Comparison of ENCODE assay signal across 8 cellular contexts in the genomic region with DNA sequence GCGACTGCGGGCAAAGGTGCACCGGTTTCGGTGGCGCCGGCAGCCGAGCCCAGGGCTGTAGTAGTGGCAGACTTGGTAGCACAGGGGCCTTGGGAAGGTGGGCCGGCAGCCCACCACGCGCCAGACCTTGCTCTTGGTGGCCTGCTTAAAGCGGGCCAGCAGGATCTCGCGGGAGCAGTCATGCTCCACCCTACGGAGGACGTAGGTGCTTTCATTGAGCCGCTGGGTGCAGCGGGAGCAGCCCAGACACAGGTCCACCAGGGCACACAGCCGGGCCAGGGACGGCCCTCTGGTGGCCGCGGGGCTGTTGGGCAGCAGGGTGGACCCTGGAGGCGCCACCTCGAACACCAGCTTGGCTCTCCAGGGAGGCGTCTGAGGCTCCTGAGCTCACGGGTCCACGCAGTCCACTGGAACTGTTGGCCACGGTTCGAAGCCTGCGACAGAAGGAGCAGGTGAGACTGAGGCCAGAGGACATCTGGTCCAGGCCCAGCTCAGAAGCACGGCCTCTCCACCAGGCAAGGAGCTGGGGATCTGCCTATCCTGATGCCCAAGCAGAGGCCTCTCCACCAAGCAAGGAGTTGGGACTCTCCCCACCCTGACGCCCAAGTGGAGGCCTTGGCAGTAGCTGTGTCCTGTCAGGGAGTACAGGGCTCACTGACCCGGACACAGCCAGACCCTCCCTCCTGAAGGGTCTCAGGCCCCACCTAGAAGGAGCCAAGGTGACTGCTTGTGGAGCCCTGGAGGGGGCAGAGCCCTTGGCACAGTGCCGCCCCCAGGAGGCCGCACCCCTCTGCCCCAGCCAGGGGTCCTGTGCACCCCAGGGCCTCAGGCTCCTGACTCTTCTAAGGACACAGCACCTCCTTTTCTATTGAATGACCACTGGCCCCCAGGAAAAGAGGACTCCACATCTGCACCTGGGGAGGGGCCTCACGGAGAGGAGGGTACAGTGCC. TPM values are rescaled to one million over a fixed set of nuclear protein-coding genes. Genes with fewer than 3 reads are reported as not detected.
DNase-seq lines count a peak whose midpoint lies in the region; ATAC-seq and TF ChIP-seq lines count a peak whose summit lies in the region.

No MANE protein-coding gene starts in this region.

- peaks cover 8% of the 10 kb centered on the region for H3K79me1 ChIP-seq in trophoblast cell (ENCODE audit: low read length)

- H3K4me2 ChIP-seq in PC-9 (peak overlapping the region; percentile 85), trophoblast cell (ENCODE audit: low read length) (peak overlapping the region; percentile 99)

- H3K14ac ChIP-seq in trophoblast cell (ENCODE audit: low read length): peak overlapping the region; percentile 83

- H3K9ac ChIP-seq in ES-I3 (ENCODE audit: low read depth, low read length) (peak overlapping the region; percentile 42; the same call in 1 of the 2 replicates), trophoblast cell (ENCODE audit: low read length) (no peak overlapping the region)

- no peaks in the 10 kb centered on the region for H3K9me2 ChIP-seq in PC-9 (ENCODE audit: insufficient read depth)

- H3K23ac ChIP-seq in trophoblast cell (ENCODE audit: low read length): no peak overlapping the region

- peak overlapping the region; percentile 72 for H2AFZ ChIP-seq in PC-9
- peak overlapping the region; percentile 84 for H2AFZ ChIP-seq in trophoblast cell (ENCODE audit: insufficient read depth, low read length, poor library complexity)

- H3K4me3 ChIP-seq in PC-9 (peak overlapping the region; percentile 60), esophagus (ENCODE audit: low read depth in 1 of 2, low read length in 2 of 2) (peak overlapping the region; percentile 70 to 78), trophoblast cell (ENCODE audit: low read depth, low read length) (peak overlapping the region; percentile 67)

- TSS peak; percentile 68 for BruUV-seq in PC-9 (replicated peaks; lab: Mats Ljungman, UMichigan)

- DNase-seq in PC-9 (no peak), trophoblast cell (peak in 1 of 2 donors; percentile 29), NCI-H1436 (lab: John Stamatoyannopoulos, UW) (no peak), NCI-H2107 (lab: John Stamatoyannopoulos, UW) (no peak)

- H4K91ac ChIP-seq in trophoblast cell (ENCODE audit: low read depth, low read length): no peak overlapping the region

- no peak for ATAC-seq in HG02623 (IDR thresholded peaks at IDR 0.05; ENCODE audit: unreplicated experiment)
- no peak for ATAC-seq in GM18498 (IDR thresholded peaks at IDR 0.05; ENCODE audit: unreplicated experiment)

- 82 to 86% methylated on average over 33 to 35 of the region's 35 CpGs for WGBS in esophagus, 2 donors
- no CpG with 5 or more reads among the region's 35 CpGs for WGBS in trophoblast cell (ENCODE audit: extremely low coverage, insufficient coverage, insufficient read length)

- H4K8ac ChIP-seq in trophoblast cell (ENCODE audit: low read depth, low read length): no peak overlapping the region

- intact Hi-C loops in PC-9 (cut with micrococcal nuclease; ENCODE audit: unreplicated experiment): no loop called here

- H3K79me2 ChIP-seq in PC-9 (ENCODE audit: low read depth) (peaks cover 5% of the 10 kb centered on the region; the same call in 1 of the 2 replicates), trophoblast cell (ENCODE audit: control insufficient read depth, insufficient read depth, low read length, poor library complexity) (peaks cover 3% of the 10 kb centered on the region)

- no peaks in the 10 kb centered on the region for H3K4me1 ChIP-seq in ES-I3 (ENCODE audit: insufficient read depth, low read length)
- peaks cover 11% of the 10 kb centered on the region for H3K4me1 ChIP-seq in PC-9 (replicated peaks; ENCODE audit: insufficient read depth)
- H3K4me1 ChIP-seq in esophagus (ENCODE audit: control insufficient read depth in 2 of 2, insufficient read depth in 2 of 2, low read length in 1 of 2): peaks cover 4 to 14% of the 10 kb centered on the region in 2 donors
- peaks cover 3 to 12% of the 10 kb centered on the region in 2 experiments for H3K4me1 ChIP-seq in trophoblast cell (ENCODE audit: control insufficient read depth in 1 of 2, insufficient read depth in 2 of 2, low read length in 2 of 2)

- H2BK5ac ChIP-seq in trophoblast cell (ENCODE audit: low read depth, low read length, poor library complexity): no peak overlapping the region

- peak overlapping the region; percentile 43 for H3K18ac ChIP-seq in trophoblast cell (ENCODE audit: low read length)

- no peak overlapping the region for H3K27ac ChIP-seq in PC-9
- peak overlapping the region; percentile 70 to 79 for H3K27ac ChIP-seq in esophagus (ENCODE audit: low read depth in 2 of 2, low read length in 1 of 2)
- no peak overlapping the region for H3K27ac ChIP-seq in trophoblast cell (ENCODE audit: low read depth, low read length)

- H3K9me3 ChIP-seq in ES-I3 (ENCODE audit: control insufficient read depth, insufficient read depth, low read length): no peaks in the 10 kb centered on the region
- H3K9me3 ChIP-seq in PC-9 (ENCODE audit: insufficient read depth, low read depth): no peaks in the 10 kb centered on the region
- no peaks in the 10 kb centered on the region for H3K9me3 ChIP-seq in esophagus (ENCODE audit: control insufficient read depth in 2 of 2, insufficient read depth in 1 of 2, low read depth in 1 of 2, low read length in 1 of 2)
- no peaks in the 10 kb centered on the region for H3K9me3 ChIP-seq in trophoblast cell (ENCODE audit: insufficient read depth, low read depth, low read length)

- peak; percentile 29; the same call in 1 of the 2 replicates for TF ChIP-seq CTCF in PC-9 (conservative IDR thresholded peaks at IDR 0.05)

- peak overlapping the region; percentile 71 for H4K12ac ChIP-seq in trophoblast cell (ENCODE audit: low read depth, low read length)

- H3K36me3 ChIP-seq in ES-I3 (ENCODE audit: insufficient read depth, low read length): no peaks in the 10 kb centered on the region
- no peaks in the 10 kb centered on the region for H3K36me3 ChIP-seq in PC-9 (ENCODE audit: low read depth)
- peaks cover 0 to 11% of the 10 kb centered on the region in 2 donors for H3K36me3 ChIP-seq in esophagus (ENCODE audit: control insufficient read depth in 2 of 2, insufficient read depth in 2 of 2, low read length in 1 of 2)
- peaks cover 0 to 7% of the 10 kb centered on the region in 2 experiments for H3K36me3 ChIP-seq in trophoblast cell (ENCODE audit: control insufficient read depth in 1 of 2, insufficient read depth in 2 of 2, low read length in 2 of 2)

- H3K27me3 ChIP-seq in PC-9 (ENCODE audit: insufficient read depth, low read depth) (no peaks in the 10 kb centered on the region), esophagus (ENCODE audit: control insufficient read depth in 1 of 2, insufficient read depth in 2 of 2, low read length in 2 of 2) (no peaks in the 10 kb centered on the region), trophoblast cell (ENCODE audit: insufficient read depth, low read length) (no peaks in the 10 kb centered on the region)

- H2BK12ac ChIP-seq in trophoblast cell (ENCODE audit: low read length): no peak overlapping the region

- peaks cover 25% of the 10 kb centered on the region for H3F3A ChIP-seq in PC-9 (ENCODE audit: insufficient read depth, low read depth)

- H2AK5ac ChIP-seq in trophoblast cell (ENCODE audit: low read length): peak overlapping the region; percentile 22

- CTCF ChIA-PET in PC-9 (lab: Charles Lee): interaction anchor here (0.6 to 1.0 kb wide), 2 partner anchors 35 to 69 kb away, joined by 6 to 12 read pairs; no protein-coding TSS in a partner anchor

- no peak overlapping the region for H3K4ac ChIP-seq in trophoblast cell (ENCODE audit: low read depth, low read length)

- no peak overlapping the region for H2BK120ac ChIP-seq in trophoblast cell (ENCODE audit: insufficient read depth, low read length, poor library complexity)

- POLR2A ChIA-PET in PC-9 (lab: Charles Lee; ENCODE audit: unreplicated experiment): interaction anchor here (0.5 to 1.0 kb wide), 5 partner anchors 35 to 635 kb away, joined by 3 to 18 read pairs (median 6); partner anchors contain the start of genes GID8 and TCEA2

- H4K20me1 ChIP-seq in PC-9 (ENCODE audit: insufficient read depth): 0 out of 2 replicates have a peak, but pooled peaks cover 4% of the 10 kb centered on the region

RNA-seq across cellular contexts. Expression of gene HELZ2, which starts 1.0 kb away (rescaled TPM):
- total RNA-seq in PC-9 (2021): 33.7 and 52.6 TPM in 2 replicates
- 1 to 10 TPM; 7.2 to 8.3 TPM for polyA plus RNA-seq in esophagus
- polyA plus RNA-seq in trophoblast cell (2013): 8.7 and 9.1 TPM in 2 replicates

RNA-seq across cellular contexts. Expression of gene FNDC11, which starts 19.1 kb away (rescaled TPM):
- 7.7 and 10.6 TPM in 2 replicates for total RNA-seq in PC-9 (2021)
- under 1 TPM; 0.07 to 0.26 TPM for polyA plus RNA-seq in esophagus
- 0.69 and 0.85 TPM in 2 replicates for polyA plus RNA-seq in trophoblast cell (2013)

RNA-seq across cellular contexts. Expression of gene SRMS, which starts 25.5 kb away (rescaled TPM):
- total RNA-seq in PC-9 (2021): 1.2 TPM in 2 replicates
- under 1 TPM in 1 of 2 donors, not detected in 1; 0.04 TPM for polyA plus RNA-seq in esophagus
- polyA plus RNA-seq in trophoblast cell (2013): not detected in 2 replicates

RNA-seq across cellular contexts. Expression of gene PTK6, which starts 35.9 kb away (rescaled TPM):
- 12.9 and 13.3 TPM in 2 replicates for total RNA-seq in PC-9 (2021)
- 10 to 100 TPM; 80.1 to 81.6 TPM for polyA plus RNA-seq in esophagus
- polyA plus RNA-seq in trophoblast cell (2013): 0.03 TPM in 1 of 2 replicates, not detected in the other

RNA-seq across cellular contexts. Expression of gene PPDPF, which starts 52.5 kb away (rescaled TPM):
- 243 and 253 TPM in 2 replicates for total RNA-seq in PC-9 (2021)
- polyA plus RNA-seq in esophagus: 1,000 to 10,000 TPM in 1 of 2 donors, 100 to 1,000 TPM in 1; 615 to 1,105 TPM
- 330 and 341 TPM in 2 replicates for polyA plus RNA-seq in trophoblast cell (2013)

Comparison
In these comparisons a context has a peak if more than half of its experiments do, and no peak if none do; other contexts are left out.
1. H3K27ac ChIP-seq: peak in esophagus (2 of 2); none in PC-9 (single experiment) and trophoblast cell (single experiment).
2. Peak in every context shown above with its lines, with median percentiles within 50 percentile points of each other: H3K4me3 ChIP-seq.